In genomic region chr6:13712485-13712990, GRCh38 we compare ENCODE assay signal across 8 cellular contexts. TPM values are rescaled to one million over a fixed set of nuclear protein-coding genes. Genes with fewer than 3 reads are reported as not detected.
DNase-seq lines count a peak whose midpoint lies in the region; ATAC-seq and TF ChIP-seq lines count a peak whose summit lies in the region.

No MANE protein-coding gene starts in this region.

- peaks cover under 1% of the 10 kb centered on the region for H3K9me3 Mint-ChIP-seq in Caco-2 (ENCODE audit: unreplicated experiment)
- H3K9me3 Mint-ChIP-seq in chondrocyte (ENCODE audit: low read depth), result peaks cover 2% of the 10 kb centered on the region
- no peaks in the 10 kb centered on the region for H3K9me3 Mint-ChIP-seq in memory B cell

- no peak for TF ChIP-seq POLR2A in uterus (IDR thresholded peaks at IDR 0.05)

- POLR2A ChIA-PET in Caco-2 (lab: Charles Lee), result no interaction called here

- H3K36me3 Mint-ChIP-seq in Caco-2 (ENCODE audit: insufficient read depth, unreplicated experiment) (peaks cover 7% of the 10 kb centered on the region), chondrocyte (ENCODE audit: low read depth) (no peaks in the 10 kb centered on the region), memory B cell (no peaks in the 10 kb centered on the region)

- peak overlapping the region; percentile 69 for H3K4me3 ChIP-seq in Caco-2 (ENCODE audit: low read depth, low read length)
- peak overlapping the region; percentile 47 to 54 for H3K4me3 ChIP-seq in uterus

- H3K36me3 ChIP-seq in Caco-2 (ENCODE audit: control insufficient read depth, insufficient read depth, low read length) (no peaks in the 10 kb centered on the region), uterus (no peaks in the 10 kb centered on the region)

- intact Hi-C loops in Caco-2 (cut with micrococcal nuclease; ENCODE audit: unreplicated experiment), result no loop called here
- intact Hi-C loops in uterus (cut with DNase I; ENCODE audit: low total_unique reads), result loop anchor here (10.0 kb wide), 1 partner anchor 52 kb away; no protein-coding TSS in a partner anchor
- intact Hi-C loops in posterior vena cava (cut with DNase I), result loop anchor here in 1 of 2 donors (10.0 kb wide), 1 partner anchor 72 kb away; no protein-coding TSS in a partner anchor

- no peak for ATAC-seq in memory B cell (ENCODE audit: low read depth)
- no peak for ATAC-seq in HG03025 (IDR thresholded peaks at IDR 0.05; ENCODE audit: low FRiP score, unreplicated experiment)

- peaks cover 12% of the 10 kb centered on the region for H3K4me1 Mint-ChIP-seq in Caco-2 (ENCODE audit: low read depth, unreplicated experiment)
- peaks cover 37% of the 10 kb centered on the region for H3K4me1 Mint-ChIP-seq in chondrocyte (ENCODE audit: low read depth)
- peaks cover 20% of the 10 kb centered on the region for H3K4me1 Mint-ChIP-seq in memory B cell

- H3K4me1 ChIP-seq in Caco-2, result peaks cover 19% of the 10 kb centered on the region
- H3K4me1 ChIP-seq in uterus, result no peaks in the 10 kb centered on the region

- H3K4me3 Mint-ChIP-seq in Caco-2 (ENCODE audit: unreplicated experiment), result peak overlapping the region; percentile 91
- peak overlapping the region; percentile 85 for H3K4me3 Mint-ChIP-seq in chondrocyte (ENCODE audit: unreplicated experiment)
- H3K4me3 Mint-ChIP-seq in memory B cell, result peak overlapping the region; percentile 96

- H3K9me3 ChIP-seq in Caco-2 (no peaks in the 10 kb centered on the region), uterus (no peaks in the 10 kb centered on the region)

- H3K27ac ChIP-seq in uterus, result peak overlapping the region; percentile 97 to 98

- DNase-seq in Caco-2 (no peak), NAMALWA (ENCODE audit: low spot score) (peak; percentile 56), chondrocyte (ENCODE audit: low spot score) (no peak), memory B cell (ENCODE audit: low spot score in 2 of 2) (no peak), uterus (no peak), posterior vena cava (ENCODE audit: low spot score) (no peak)
- DNase-seq in stimulated activated naive CD4-positive, alpha-beta T cell treated with Interleukin-2 at 50 U/mL for 16 hours (lab: John Stamatoyannopoulos, UW), result no peak

- H3K27me3 ChIP-seq in Caco-2 (replicated peaks; ENCODE audit: control insufficient read depth, insufficient read depth, low read length) (no peaks in the 10 kb centered on the region), uterus (no peaks in the 10 kb centered on the region)

- CTCF ChIA-PET in Caco-2 (lab: Charles Lee), result no interaction called here

- H3K27me3 Mint-ChIP-seq in Caco-2 (ENCODE audit: insufficient read depth, unreplicated experiment) (no peaks in the 10 kb centered on the region), chondrocyte (ENCODE audit: low read depth) (no peaks in the 10 kb centered on the region), memory B cell (no peaks in the 10 kb centered on the region)

- peak overlapping the region; percentile 86 for H3K27ac Mint-ChIP-seq in Caco-2 (ENCODE audit: unreplicated experiment)
- peak overlapping the region; percentile 94 for H3K27ac Mint-ChIP-seq in chondrocyte (ENCODE audit: unreplicated experiment)
- H3K27ac Mint-ChIP-seq in memory B cell, result peak overlapping the region; percentile 97

- TF ChIP-seq CTCF in Caco-2 (IDR thresholded peaks at IDR 0.05; ENCODE audit: insufficient read depth in 1 of 2, low read depth in 1 of 2, low read length in 1 of 2, severe bottlenecking in 1 of 2, unreplicated experiment in 1 of 2) (no peak), chondrocyte (IDR thresholded peaks at IDR 0.05) (no peak), uterus (IDR thresholded peaks at IDR 0.05) (no peak)

- BruUV-seq in Caco-2 (replicated peaks; lab: Mats Ljungman, UMichigan), result TSS peak; percentile 77

RNA-seq across cellular contexts. Expression of gene RANBP9, which starts 0.9 kb away (rescaled TPM):
- total RNA-seq in Caco-2 (2022) (36.7 and 38.2 TPM in 2 replicates), chondrocyte (53.0 to 72.0 TPM (median 71.8 TPM) in 3 replicates), uterus (10 to 100 TPM; 22.6 to 49.0 (median 40.9) TPM), posterior vena cava (10 to 100 TPM; 33.9 to 36.9 TPM)
